ENCODE assay signal across 29 cellular contexts in genomic region chr3:42246091-42246490, GRCh38. TPM values are rescaled to one million over a fixed set of nuclear protein-coding genes. Genes with fewer than 3 reads are reported as not detected.
A peak's percentile ranks its signal among the peaks of the same experiment; 100 is the strongest.
DNase-seq lines count a peak whose midpoint lies in the region; ATAC-seq, FAIRE-seq and TF ChIP-seq lines count a peak whose summit lies in the region.
"Had no signal": no experiment of that assay in that cellular context is flagged by ENCODE, and none has a peak within 500 bp of the region (broad histone marks: within the 10 kb centered on the region; RNA-seq: fewer than 3 reads in every experiment).

No MANE protein-coding gene starts in this region.

- H3K79me2 ChIP-seq in mammary epithelial cell (ENCODE audit: insufficient read depth, low read length) (no peaks in the 10 kb centered on the region), keratinocyte (ENCODE audit: control insufficient read depth, insufficient read depth, low read length) (no peaks in the 10 kb centered on the region)

- H3K27me3 ChIP-seq in mammary epithelial cell (ENCODE audit: insufficient read depth, low read length), result no peaks in the 10 kb centered on the region
- no peaks in the 10 kb centered on the region for H3K27me3 ChIP-seq in keratinocyte (ENCODE audit: control insufficient read depth, extremely low read depth, insufficient read depth, low read length)
- H3K27me3 ChIP-seq: BE2C, BLaER1 had no signal

- peaks cover 9% of the 10 kb centered on the region for H3K27me3 Mint-ChIP-seq in MCF 10A (ENCODE audit: insufficient read depth, unreplicated experiment)

- H3K9ac ChIP-seq in mammary epithelial cell (ENCODE audit: insufficient read depth, low read length) (no peak overlapping the region), keratinocyte (ENCODE audit: control insufficient read depth, extremely low read depth, insufficient read depth, low read length) (no peak overlapping the region)
- H3K9ac ChIP-seq: BLaER1 had no signal

- H3K4me3 ChIP-seq in mammary epithelial cell (replicated peaks in 1 of 3; ENCODE audit: insufficient read depth in 1 of 3, low read depth in 2 of 3, low read length in 3 of 3) (no peak overlapping the region), epithelial cell of esophagus (ENCODE audit: low read length) (no peak overlapping the region), keratinocyte (ENCODE audit: control insufficient read depth in 2 of 3, extremely low read depth in 1 of 3, insufficient read depth in 2 of 3, low read depth in 1 of 3, low read length in 3 of 3) (no peak overlapping the region)
- H3K4me3 ChIP-seq: BLaER1, GM12878 had no signal

- H3K36me3 ChIP-seq in mammary epithelial cell (ENCODE audit: insufficient read depth, low read length) (no peaks in the 10 kb centered on the region), keratinocyte (ENCODE audit: control insufficient read depth in 2 of 2, extremely low read depth in 1 of 2, insufficient read depth in 2 of 2, low read length in 2 of 2) (no peaks in the 10 kb centered on the region)
- H3K36me3 ChIP-seq: BE2C, BLaER1 had no signal

- H3K9me3 ChIP-seq in mammary epithelial cell (replicated peaks; ENCODE audit: insufficient read depth, low read length), result no peaks in the 10 kb centered on the region
- H3K9me3 ChIP-seq in keratinocyte (ENCODE audit: control insufficient read depth, low read depth, low read length), result no peaks in the 10 kb centered on the region
- H3K9me3 ChIP-seq: BE2C, BLaER1 had no signal

- H2AFZ ChIP-seq in mammary epithelial cell (ENCODE audit: low read depth, low read length) (peak overlapping the region; percentile 17), keratinocyte (ENCODE audit: control insufficient read depth, low read length) (no peak overlapping the region)

- H3K27ac ChIP-seq in mammary epithelial cell (ENCODE audit: insufficient read depth, low read depth, low read length) (no peak overlapping the region), keratinocyte (ENCODE audit: control insufficient read depth, insufficient read depth, low read length) (no peak overlapping the region)
- H3K27ac ChIP-seq: BLaER1 had no signal

- WGBS in mammary epithelial cell (ENCODE audit: low coverage, missing lambda C conversion rate), result 58% methylated on average over 1 of the region's 1 CpG

- intact Hi-C loops in mammary epithelial cell (cut with micrococcal nuclease) (loop anchor here (2.0 kb wide), 1 partner anchor 295 kb away; no protein-coding TSS in a partner anchor), MCF 10A (cut with micrococcal nuclease) (loop anchor here (2.0 kb wide), 1 partner anchor 295 kb away; no protein-coding TSS in a partner anchor)

- H4K20me1 ChIP-seq in mammary epithelial cell (ENCODE audit: insufficient read depth, low read length), result no peaks in the 10 kb centered on the region
- no peaks in the 10 kb centered on the region for H4K20me1 ChIP-seq in keratinocyte (ENCODE audit: control insufficient read depth, extremely low read depth, insufficient read depth, low read length)
- H4K20me1 ChIP-seq: BLaER1 had no signal

- TF ChIP-seq CTCF in mammary epithelial cell (conservative IDR thresholded peaks at IDR 0.05 in 1 of 2, IDR thresholded peaks at IDR 0.05 in 1 of 2; ENCODE audit: extremely low read depth in 1 of 2, insufficient read depth in 1 of 2, low read depth in 1 of 2, low read length in 2 of 2), result no peak
- TF ChIP-seq CTCF in MCF 10A (IDR thresholded peaks at IDR 0.05; ENCODE audit: unreplicated experiment), result no peak
- TF ChIP-seq CTCF in epithelial cell of esophagus (IDR thresholded peaks at IDR 0.05; ENCODE audit: insufficient read depth, low read depth, low read length, missing control alignments), result no peak
- no peak for TF ChIP-seq CTCF in keratinocyte (optimal IDR thresholded peaks at IDR 0.05 in 1 of 3, IDR thresholded peaks at IDR 0.05 in 1 of 3, conservative IDR thresholded peaks at IDR 0.05 in 1 of 3; ENCODE audit: extremely low read depth in 1 of 3, insufficient read depth in 2 of 3, low read length in 3 of 3)

- H3K4me2 ChIP-seq in mammary epithelial cell (ENCODE audit: insufficient read depth, low read depth, low read length), result no peak overlapping the region
- peak overlapping the region; percentile 13 for H3K4me2 ChIP-seq in keratinocyte (ENCODE audit: control insufficient read depth, extremely low read depth, insufficient read depth, low read depth, low read length)
- H3K4me2 ChIP-seq: BLaER1 had no signal

- H3K4me1 Mint-ChIP-seq in MCF 10A (ENCODE audit: insufficient read depth, unreplicated experiment), result peaks cover 10% of the 10 kb centered on the region

- peaks cover 6% of the 10 kb centered on the region for H3K4me1 ChIP-seq in mammary epithelial cell (ENCODE audit: insufficient read depth, low read length)
- H3K4me1 ChIP-seq in keratinocyte (ENCODE audit: control insufficient read depth, extremely low read depth, insufficient read depth, low read length), result peaks cover 23% of the 10 kb centered on the region
- H3K4me1 ChIP-seq: BE2C had no signal

- CTCF ChIA-PET in mammary epithelial cell (lab: Charles Lee; ENCODE audit: low non-redundant PET), result interaction anchor here (2.5 kb wide), 1 partner anchor 197 kb away, joined by 19 read pairs; no protein-coding TSS in a partner anchor
- CTCF ChIA-PET in MCF 10A (lab: Yijun Ruan, JAX), result interaction anchor here (0.7 to 6.5 kb wide), 10 partner anchors 16 to 610 kb away, joined by 3 to 166 read pairs (median 16); no protein-coding TSS in a partner anchor

- H3K27ac Mint-ChIP-seq in MCF 10A (ENCODE audit: low read depth, unreplicated experiment), result no peak overlapping the region
- H3K27ac Mint-ChIP-seq: CD14-positive monocyte; CD4-positive, alpha-beta memory T cell; CD4-positive, CD25-positive, alpha-beta regulatory T cell had no signal

- in situ Hi-C loops in mammary epithelial cell (cut with MboI; ENCODE audit: low sequenced_read_pairs in 2 of 2), result loop anchor here (5.0 to 25.0 kb wide), 4 partner anchors 191 to 291 kb away; no protein-coding TSS in a partner anchor
- in situ Hi-C loops in KBM-7 (cut with MboI; ENCODE audit: low pct_unique_long_range_greater_than_20kb, low sequenced_read_pairs), result loop anchor here (25.0 kb wide), 1 partner anchor 191 kb away; no protein-coding TSS in a partner anchor

- H3K9me1 ChIP-seq in keratinocyte (ENCODE audit: control insufficient read depth, extremely low read depth, insufficient read depth, low read length), result peaks cover 2% of the 10 kb centered on the region

- POLR2A ChIA-PET in MCF 10A (lab: Yijun Ruan, JAX), result interaction anchor here (3.0 kb wide), 1 partner anchor 197 kb away, joined by 16 read pairs; no protein-coding TSS in a partner anchor

- H3K4me3 Mint-ChIP-seq in MCF 10A (ENCODE audit: unreplicated experiment), result no peak overlapping the region
- H3K4me3 Mint-ChIP-seq: CD14-positive monocyte; CD4-positive, alpha-beta memory T cell; CD4-positive, CD25-positive, alpha-beta regulatory T cell; CD8-positive, alpha-beta memory T cell had no signal

- BruUV-seq in mammary epithelial cell (replicated peaks; lab: Mats Ljungman, UMichigan), result no TSS peak
- BruUV-seq in MCF 10A (replicated peaks; lab: Mats Ljungman, UMichigan), result no TSS peak

- no peaks in the 10 kb centered on the region for H3K9me3 Mint-ChIP-seq in MCF 10A (ENCODE audit: unreplicated experiment)
- H3K9me3 Mint-ChIP-seq: CD8-positive, alpha-beta memory T cell had no signal

- ATAC-seq in HG02870 (IDR thresholded peaks at IDR 0.05; ENCODE audit: unreplicated experiment), result no peak
- ATAC-seq: GM12878 had no signal

- no peaks in the 10 kb centered on the region for H3K36me3 Mint-ChIP-seq in MCF 10A (ENCODE audit: insufficient read depth, unreplicated experiment)
- H3K36me3 Mint-ChIP-seq: CD14-positive monocyte; CD4-positive, alpha-beta memory T cell; CD4-positive, CD25-positive, alpha-beta regulatory T cell; CD8-positive, alpha-beta memory T cell had no signal

- dilution Hi-C loops in mammary epithelial cell (cut with HindIII; ENCODE audit: low sequenced_read_pairs), result no loop called here
- dilution Hi-C loops in keratinocyte (cut with MboI; ENCODE audit: extremely low pct_ligation_motif_present, low sequenced_read_pairs), result no loop called here

- DNase-seq in mammary epithelial cell (peak; percentile 47), MCF 10A (ENCODE audit: unreplicated experiment) (no peak), epithelial cell of esophagus (ENCODE audit: low read depth) (peak; percentile 74), keratinocyte (ENCODE audit: low read depth, low spot score) (no peak), KBM-7 (no peak), OCI-M1 (lab: John Stamatoyannopoulos, UW) (no peak)
- DNase-seq: 8988T; ACHN; BE2C; C1 segment of cervical spinal cord; CD4-positive, alpha-beta memory T cell; CD4-positive, CD25-positive, alpha-beta regulatory T cell; CD8-positive, alpha-beta memory T cell; COR-L47; DMS 273 treated with DMSO at 0.1 percent for 48 hours; DMS153; DMS53; DMS79; DND-41; EL; GDM1 had no signal

- FAIRE-seq in keratinocyte (lab: Jason Lieb, UNC), result peak; percentile 73
- FAIRE-seq: A204.1, GM12878, GM18507, GM19239 had no signal

RNA-seq across cellular contexts. Expression of gene CCK, which starts 19.9 kb away (rescaled TPM):
- total RNA-seq in mammary epithelial cell (1 to 10 TPM in 1 of 2 donors, not detected in 1; 1.5 TPM), MCF 10A (2022) (not detected in 2 replicates)
- polyA plus RNA-seq in mammary epithelial cell (0.99 TPM), keratinocyte (5.7 to 8.2 TPM (median 7.2 TPM) in 3 replicates)
- polyA minus RNA-seq in mammary epithelial cell (not detected), keratinocyte (0.93 to 8.0 TPM (median 1.2 TPM) in 3 replicates)
- polyA plus RNA-seq in keratinocyte (2011; ENCODE audit: low read depth), result 4.6 TPM
- polyA plus RNA-seq in keratinocyte (2011; cell fraction: cytosol; rRNA removed), result 4.5 and 10.5 TPM in 2 replicates
- polyA plus RNA-seq in keratinocyte (2011; cell fraction: nucleus; rRNA removed), result 5.2 and 5.5 TPM in 2 replicates
- 4.1 and 6.9 TPM in 2 replicates for polyA plus RNA-seq in keratinocyte (2012; ENCODE audit: low replicate concordance)
- 5.2 TPM for polyA minus RNA-seq in keratinocyte (2011; cell fraction: cytosol; rRNA and poly(A)+ RNA removed)
- not detected in 2 replicates for polyA minus RNA-seq in keratinocyte (2011; cell fraction: nucleus; rRNA and poly(A)+ RNA removed)
- total RNA-seq: CD4-positive, alpha-beta memory T cell; CD4-positive, CD25-positive, alpha-beta regulatory T cell; CD8-positive, alpha-beta memory T cell; G401; GM12878 had no signal
- polyA plus RNA-seq: CD14-positive monocyte; CD4-positive, alpha-beta memory T cell; CD4-positive, CD25-positive, alpha-beta regulatory T cell; CD8-positive, alpha-beta memory T cell; GM12878 had no signal

Comparison
In these comparisons a context has a peak if more than half of its experiments do, and no peak if none do; other contexts are left out.
1. DNase-seq: peak in mammary epithelial cell (single experiment) and epithelial cell of esophagus (single experiment); none in MCF 10A (single experiment), keratinocyte (single experiment), KBM-7 (single experiment) and OCI-M1 (single experiment).